ENCODE assay signal across 16 cellular contexts in genomic region chr15:94743668-94744067, GRCh38.
"Had no signal": no experiment of that assay in that cellular context is flagged by ENCODE, and none has a peak within 500 bp of the region (broad histone marks: within the 10 kb centered on the region; RNA-seq: fewer than 3 reads in every experiment).

No MANE protein-coding gene starts in this region.

- H3K36me3 ChIP-seq: gastrocnemius medialis, heart left ventricle, tibial artery had no signal

- H3K27me3 Mint-ChIP-seq: activated naive CD8-positive, alpha-beta T cell treated with anti-CD3 and anti-CD28 coated beads for 36 hours had no signal

- H3K4me3 Mint-ChIP-seq: activated naive CD8-positive, alpha-beta T cell treated with anti-CD3 and anti-CD28 coated beads for 36 hours; central memory CD8-positive, alpha-beta T cell; natural killer cell treated with Interleukin-12 subunit alpha and Interleukin-12 subunit beta and Interleukin-15 and Interleukin-18, amount 100 ng/mL, for 72 hours; stimulated activated naive B cell treated with anti-CD40 and anti-IgM and Interleukin-4, amounts not matched to agents 10 μg/mL and 1 μg/mL and 100 μg/mL, for 72 hours; T-helper 17 cell had no signal

- H3K27me3 ChIP-seq: body of pancreas, gastrocnemius medialis, tibial artery had no signal

- H3K9me3 ChIP-seq: body of pancreas, gastrocnemius medialis, tibial artery had no signal

- H3K4me1 ChIP-seq: body of pancreas, gastrocnemius medialis, heart left ventricle, tibial artery had no signal

- H3K4me3 ChIP-seq: body of pancreas, gastrocnemius medialis, heart left ventricle, tibial artery had no signal

- H3K36me3 Mint-ChIP-seq: activated naive CD8-positive, alpha-beta T cell treated with anti-CD3 and anti-CD28 coated beads for 36 hours; natural killer cell treated with Interleukin-12 subunit alpha and Interleukin-12 subunit beta and Interleukin-15 and Interleukin-18, amount 100 ng/mL, for 72 hours; stimulated activated naive B cell treated with anti-CD40 and anti-IgM and Interleukin-4, amounts not matched to agents 10 μg/mL and 1 μg/mL and 100 μg/mL, for 72 hours had no signal

- ATAC-seq: body of pancreas; gastrocnemius medialis; heart left ventricle; left colon; natural killer cell treated with Interleukin-12 subunit alpha and Interleukin-12 subunit beta and Interleukin-15 and Interleukin-18, amount 100 ng/mL, for 72 hours; stimulated activated naive B cell treated with anti-CD40 and anti-IgM and Interleukin-4, amounts not matched to agents 10 μg/mL and 1 μg/mL and 100 μg/mL, for 72 hours; T-helper 17 cell had no signal

- H3K9me3 Mint-ChIP-seq: activated naive CD8-positive, alpha-beta T cell treated with anti-CD3 and anti-CD28 coated beads for 36 hours; natural killer cell treated with Interleukin-12 subunit alpha and Interleukin-12 subunit beta and Interleukin-15 and Interleukin-18, amount 100 ng/mL, for 72 hours had no signal

- DNase-seq: activated CD4-positive, alpha-beta T cell treated with anti-CD3 and anti-CD28 coated beads for 48 hours; activated CD8-positive, alpha-beta memory T cell treated with anti-CD3 and anti-CD28 coated beads, Interleukin-2, amount 50 U/mL, for 48 hours; activated gamma-delta T cell treated with Interleukin-2 at 50 U/mL for 16 hours; activated naive CD8-positive, alpha-beta T cell treated with anti-CD3 and anti-CD28 coated beads for 36 hours; amygdala; body of pancreas; effector memory CD4-positive, alpha-beta T cell; gastrocnemius medialis; heart left ventricle; left colon; stimulated activated CD4-positive, alpha-beta T cell treated with anti-CD3 and anti-CD28 coated beads, Interleukin-2, amount 100 ng/mL, for 48 hours; stimulated activated naive B cell treated with anti-CD40 and anti-IgM and Interleukin-4, amounts not matched to agents 10 μg/mL and 1 μg/mL and 100 μg/mL, for 72 hours; T-helper 17 cell; tibial artery had no signal

- H3K27ac Mint-ChIP-seq: activated naive CD8-positive, alpha-beta T cell treated with anti-CD3 and anti-CD28 coated beads for 36 hours; natural killer cell treated with Interleukin-12 subunit alpha and Interleukin-12 subunit beta and Interleukin-15 and Interleukin-18, amount 100 ng/mL, for 72 hours; stimulated activated naive B cell treated with anti-CD40 and anti-IgM and Interleukin-4, amounts not matched to agents 10 μg/mL and 1 μg/mL and 100 μg/mL, for 72 hours; T-helper 17 cell had no signal

- H3K4me1 Mint-ChIP-seq: activated naive CD8-positive, alpha-beta T cell treated with anti-CD3 and anti-CD28 coated beads for 36 hours; central memory CD8-positive, alpha-beta T cell; stimulated activated naive B cell treated with anti-CD40 and anti-IgM and Interleukin-4, amounts not matched to agents 10 μg/mL and 1 μg/mL and 100 μg/mL, for 72 hours; T-helper 17 cell had no signal

- H3K27ac ChIP-seq: body of pancreas, gastrocnemius medialis, heart left ventricle, tibial artery had no signal
